12 cellular contexts compared by ENCODE assay signal in genomic region chr7:29145553-29146081, GRCh38. TPM values are rescaled to one million over a fixed set of nuclear protein-coding genes. Genes with fewer than 3 reads are reported as not detected.
A peak's percentile ranks its signal among the peaks of the same experiment; 100 is the strongest.
DNase-seq lines count a peak whose midpoint lies in the region; ATAC-seq, FAIRE-seq and TF ChIP-seq lines count a peak whose summit lies in the region.
"Had no signal": no experiment of that assay in that cellular context is flagged by ENCODE, and none has a peak within 500 bp of the region (broad histone marks: within the 10 kb centered on the region; RNA-seq: fewer than 3 reads in every experiment).

No MANE protein-coding gene starts in this region.

- TF ChIP-seq POLR2A in gastrocnemius medialis (IDR thresholded peaks at IDR 0.05) = no peak

- H3K23ac ChIP-seq in H9 (ENCODE audit: insufficient read length, low read depth, low read length) = no peak overlapping the region

- no peak overlapping the region for H2AK5ac ChIP-seq in H9 (ENCODE audit: insufficient read length, low read length)

- intact Hi-C loops in gastrocnemius medialis (cut with DNase I; ENCODE audit: low total_unique reads) = no loop called here

- H3K36me3 Mint-ChIP-seq in H9 (ENCODE audit: insufficient read depth in 1 of 3, low read depth in 3 of 3) = no peaks in the 10 kb centered on the region
- no peaks in the 10 kb centered on the region for H3K36me3 Mint-ChIP-seq in activated naive CD8-positive, alpha-beta T cell treated with anti-CD3 and anti-CD28 coated beads, Interleukin-2, amount 50 U/mL, for 24 hours (ENCODE audit: low read depth)
- H3K36me3 Mint-ChIP-seq in activated naive CD8-positive, alpha-beta T cell treated with anti-CD3 and anti-CD28 coated beads for 36 hours = no peaks in the 10 kb centered on the region
- H3K36me3 Mint-ChIP-seq: naive B cell had no signal

- in situ Hi-C loops in gastrocnemius medialis (cut with MboI; ENCODE audit: low sequenced_read_pairs in 4 of 4) = no loop called here

- H3K27me3 Mint-ChIP-seq in H9 (ENCODE audit: low read depth) = peaks cover 32% of the 10 kb centered on the region
- H3K27me3 Mint-ChIP-seq in activated naive CD8-positive, alpha-beta T cell treated with anti-CD3 and anti-CD28 coated beads, Interleukin-2, amount 50 U/mL, for 24 hours = peaks cover 49% of the 10 kb centered on the region
- peaks cover 49% of the 10 kb centered on the region for H3K27me3 Mint-ChIP-seq in activated naive CD8-positive, alpha-beta T cell treated with anti-CD3 and anti-CD28 coated beads for 36 hours

- H3K9ac ChIP-seq in H9 (ENCODE audit: extremely low read depth, insufficient read length, low read length) (peak overlapping the region; percentile 51), adipocyte (ENCODE audit: low read length) (peak overlapping the region; percentile 34), keratinocyte (ENCODE audit: control insufficient read depth, extremely low read depth, insufficient read depth, low read length) (no peak overlapping the region)

- FAIRE-seq in keratinocyte (lab: Jason Lieb, UNC) = no peak

- H4K91ac ChIP-seq in H9 (ENCODE audit: insufficient read length, low read depth, low read length) = no peak overlapping the region

- WGBS in H9 (ENCODE audit: extremely low coverage, insufficient read length, low lambda C conversion rate) = no CpG with 5 or more reads among the region's 9 CpGs

- peaks cover 19 to 23% of the 10 kb centered on the region in 2 experiments for H3K4me1 Mint-ChIP-seq in H9
- no peaks in the 10 kb centered on the region for H3K4me1 Mint-ChIP-seq in activated naive CD8-positive, alpha-beta T cell treated with anti-CD3 and anti-CD28 coated beads, Interleukin-2, amount 50 U/mL, for 24 hours
- H3K4me1 Mint-ChIP-seq in activated naive CD8-positive, alpha-beta T cell treated with anti-CD3 and anti-CD28 coated beads for 36 hours = peaks cover 5% of the 10 kb centered on the region

- H3K4me1 ChIP-seq in H9 (ENCODE audit: insufficient read depth, low read length) (no peaks in the 10 kb centered on the region), adipocyte (ENCODE audit: control insufficient read depth, insufficient read depth, low read length) (peaks cover 22% of the 10 kb centered on the region), keratinocyte (ENCODE audit: control insufficient read depth, extremely low read depth, insufficient read depth, low read length) (peaks cover 17% of the 10 kb centered on the region), gastrocnemius medialis (peaks cover 13% of the 10 kb centered on the region in 2 donors)

- no peak overlapping the region for H4K5ac ChIP-seq in H9 (ENCODE audit: insufficient read length, low read depth, low read length)

- no peak overlapping the region for H2BK120ac ChIP-seq in H9 (ENCODE audit: low read depth, low read length, poor library complexity, severe bottlenecking)

- no peaks in the 10 kb centered on the region; the same call in 1 of the 2 replicates for H3K27me3 ChIP-seq in H9 (ENCODE audit: insufficient read depth, low read length)
- peaks cover 47% of the 10 kb centered on the region for H3K27me3 ChIP-seq in adipocyte (replicated peaks; ENCODE audit: control insufficient read depth, insufficient read depth, low read length)
- peaks cover 17% of the 10 kb centered on the region for H3K27me3 ChIP-seq in keratinocyte (ENCODE audit: control insufficient read depth, extremely low read depth, insufficient read depth, low read length)
- no peaks in the 10 kb centered on the region for H3K27me3 ChIP-seq in gastrocnemius medialis

- H3K9me3 ChIP-seq in H9 (ENCODE audit: control insufficient read depth, low read depth, low read length) = no peaks in the 10 kb centered on the region
- peaks cover 3% of the 10 kb centered on the region for H3K9me3 ChIP-seq in adipocyte (ENCODE audit: control insufficient read depth, low read length)
- H3K9me3 ChIP-seq in keratinocyte (ENCODE audit: control insufficient read depth, low read depth, low read length) = no peaks in the 10 kb centered on the region
- no peaks in the 10 kb centered on the region for H3K9me3 ChIP-seq in gastrocnemius medialis

- H3K27ac Mint-ChIP-seq in H9 = no peak overlapping the region
- H3K27ac Mint-ChIP-seq in activated naive CD8-positive, alpha-beta T cell treated with anti-CD3 and anti-CD28 coated beads, Interleukin-2, amount 50 U/mL, for 24 hours = no peak overlapping the region
- no peak overlapping the region for H3K27ac Mint-ChIP-seq in activated naive CD8-positive, alpha-beta T cell treated with anti-CD3 and anti-CD28 coated beads for 36 hours
- H3K27ac Mint-ChIP-seq: naive B cell had no signal

- H3K9me1 ChIP-seq in keratinocyte (ENCODE audit: control insufficient read depth, extremely low read depth, insufficient read depth, low read length) = no peaks in the 10 kb centered on the region

- H3K4me3 Mint-ChIP-seq in H9 = peak overlapping the region; percentile 89 to 95
- H3K4me3 Mint-ChIP-seq in activated naive CD8-positive, alpha-beta T cell treated with anti-CD3 and anti-CD28 coated beads, Interleukin-2, amount 50 U/mL, for 24 hours = no peak overlapping the region
- H3K4me3 Mint-ChIP-seq in activated naive CD8-positive, alpha-beta T cell treated with anti-CD3 and anti-CD28 coated beads for 36 hours = no peak overlapping the region
- H3K4me3 Mint-ChIP-seq: naive B cell had no signal

- TF ChIP-seq CTCF in H9 (conservative IDR thresholded peaks at IDR 0.05) = no peak
- TF ChIP-seq CTCF in keratinocyte (optimal IDR thresholded peaks at IDR 0.05 in 1 of 3, IDR thresholded peaks at IDR 0.05 in 1 of 3, conservative IDR thresholded peaks at IDR 0.05 in 1 of 3; ENCODE audit: extremely low read depth in 1 of 3, insufficient read depth in 2 of 3, low read length in 3 of 3) = no peak
- no peak for TF ChIP-seq CTCF in gastrocnemius medialis (IDR thresholded peaks at IDR 0.05 in 4 of 5, conservative IDR thresholded peaks at IDR 0.05 in 1 of 5)

- no peak overlapping the region for H3K18ac ChIP-seq in H9 (ENCODE audit: insufficient read length, low read depth, low read length)

- H2BK12ac ChIP-seq in H9 (ENCODE audit: insufficient read length, low read depth, low read length) = no peak overlapping the region

- no peaks in the 10 kb centered on the region for H3K9me3 Mint-ChIP-seq in H9
- H3K9me3 Mint-ChIP-seq in activated naive CD8-positive, alpha-beta T cell treated with anti-CD3 and anti-CD28 coated beads, Interleukin-2, amount 50 U/mL, for 24 hours = no peaks in the 10 kb centered on the region
- no peaks in the 10 kb centered on the region for H3K9me3 Mint-ChIP-seq in activated naive CD8-positive, alpha-beta T cell treated with anti-CD3 and anti-CD28 coated beads for 36 hours

- dilution Hi-C loops in keratinocyte (cut with MboI; ENCODE audit: extremely low pct_ligation_motif_present, low sequenced_read_pairs) = no loop called here

- H3K79me2 ChIP-seq in H9 (ENCODE audit: insufficient read depth, low read length) (no peaks in the 10 kb centered on the region; the same call in 1 of the 2 replicates), keratinocyte (ENCODE audit: control insufficient read depth, insufficient read depth, low read length) (no peaks in the 10 kb centered on the region)

- H4K8ac ChIP-seq in H9 (replicated peaks; ENCODE audit: insufficient read length, low read depth, low read length) = no peak overlapping the region

- H3K23me2 ChIP-seq in H9 (ENCODE audit: insufficient read length, low read depth, low read length, poor library complexity, severe bottlenecking) = peaks cover 11% of the 10 kb centered on the region

- H3K4me3 ChIP-seq in adipocyte (ENCODE audit: low read length) (peak overlapping the region; percentile 74), keratinocyte (ENCODE audit: control insufficient read depth in 2 of 3, extremely low read depth in 1 of 3, insufficient read depth in 2 of 3, low read depth in 1 of 3, low read length in 3 of 3) (peak overlapping the region; percentile 33 to 72 (median 61)), gastrocnemius medialis (peak overlapping the region; percentile 53 to 71 (median 56))

- H3K56ac ChIP-seq in H9 (ENCODE audit: insufficient read length, low read depth, low read length) = no peak overlapping the region

- no peak overlapping the region for H3K27ac ChIP-seq in H9 (ENCODE audit: insufficient read length, low read depth, low read length)
- no peak overlapping the region for H3K27ac ChIP-seq in keratinocyte (ENCODE audit: control insufficient read depth, insufficient read depth, low read length)
- H3K27ac ChIP-seq in gastrocnemius medialis = peak overlapping the region; percentile 8 to 72 (median 70)

- no peak overlapping the region for H2BK20ac ChIP-seq in H9 (ENCODE audit: low read depth, low read length, poor library complexity, severe bottlenecking)

- H2BK5ac ChIP-seq in H9 (ENCODE audit: insufficient read length, low read length) = no peak overlapping the region

- no peak overlapping the region for H2BK15ac ChIP-seq in H9 (ENCODE audit: low read depth, low read length)

- DNase-seq in H9 (no peak), adipocyte (ENCODE audit: low read depth) (no peak), keratinocyte (ENCODE audit: low read depth, low spot score) (no peak), gastrocnemius medialis (no peak), foreskin melanocyte (no peak), NOMO-1 treated with DMSO at 0.1 percent for 48 hours (lab: John Stamatoyannopoulos, UW; ENCODE audit: unreplicated experiment) (no peak)
- no peak for DNase-seq in activated naive CD8-positive, alpha-beta T cell treated with anti-CD3 and anti-CD28 coated beads, Interleukin-2, amount 50 U/mL, for 24 hours
- DNase-seq in activated naive CD8-positive, alpha-beta T cell treated with anti-CD3 and anti-CD28 coated beads for 36 hours = no peak
- DNase-seq: HCEC 1CT, naive B cell, NCI-H510A treated with DMSO at 0.1 percent for 48 hours had no signal

- H2AFZ ChIP-seq in H9 (ENCODE audit: low read length) = peak overlapping the region; percentile 40
- peak overlapping the region; percentile 77 for H2AFZ ChIP-seq in keratinocyte (ENCODE audit: control insufficient read depth, low read length)

- H3K4me2 ChIP-seq in H9 (ENCODE audit: insufficient read depth, insufficient read length, low read length) (peak overlapping the region; percentile 74), keratinocyte (ENCODE audit: control insufficient read depth, extremely low read depth, insufficient read depth, low read depth, low read length) (peak overlapping the region; percentile 91)

- no peak overlapping the region for H3K14ac ChIP-seq in H9 (ENCODE audit: insufficient read depth, low read length)

- no peaks in the 10 kb centered on the region for H3K36me3 ChIP-seq in adipocyte (ENCODE audit: control insufficient read depth, insufficient read depth, low read length, severe bottlenecking)
- H3K36me3 ChIP-seq in keratinocyte (ENCODE audit: control insufficient read depth in 2 of 2, extremely low read depth in 1 of 2, insufficient read depth in 2 of 2, low read length in 2 of 2) = no peaks in the 10 kb centered on the region
- no peaks in the 10 kb centered on the region for H3K36me3 ChIP-seq in gastrocnemius medialis

- no peak overlapping the region for H3T11ph ChIP-seq in H9 (ENCODE audit: low read length)

- ATAC-seq in gastrocnemius medialis = no peak
- ATAC-seq in activated naive CD8-positive, alpha-beta T cell treated with anti-CD3 and anti-CD28 coated beads, Interleukin-2, amount 50 U/mL, for 24 hours = no peak

- H4K20me1 ChIP-seq in H9 (ENCODE audit: control insufficient read depth, insufficient read depth, insufficient read length) (no peaks in the 10 kb centered on the region), keratinocyte (ENCODE audit: control insufficient read depth, extremely low read depth, insufficient read depth, low read length) (no peaks in the 10 kb centered on the region)

- H3K79me1 ChIP-seq in H9 (ENCODE audit: insufficient read depth, low read depth, low read length, poor library complexity, severe bottlenecking) = no peaks in the 10 kb centered on the region

- H3K4ac ChIP-seq in H9 (ENCODE audit: low read depth, low read length) = no peak overlapping the region

RNA-seq across cellular contexts. Expression of gene CPVL, which starts 0.7 kb away (rescaled TPM):
- total RNA-seq in H9 (2021) (26.9 and 28.0 TPM in 2 replicates), gastrocnemius medialis (10 to 100 TPM in 1 of 4 donors, 1 to 10 TPM in 3; 5.6 to 11.8 (median 6.2) TPM)
- 2.4 to 9.8 TPM (median 7.8 TPM) in 3 replicates for polyA plus RNA-seq in keratinocyte
- 2.7 TPM for polyA plus RNA-seq in keratinocyte (2011; ENCODE audit: low read depth)
- 2.1 and 3.4 TPM in 2 replicates for polyA plus RNA-seq in keratinocyte (2011; cell fraction: cytosol; rRNA removed)
- 5.1 and 5.6 TPM in 2 replicates for polyA plus RNA-seq in keratinocyte (2011; cell fraction: nucleus; rRNA removed)
- 1.1 and 2.9 TPM in 2 replicates for polyA plus RNA-seq in keratinocyte (2012; ENCODE audit: low replicate concordance)
- polyA minus RNA-seq in keratinocyte = 0.72 to 11.0 TPM (median 7.6 TPM) in 3 replicates
- polyA minus RNA-seq in keratinocyte (2011; cell fraction: cytosol; rRNA and poly(A)+ RNA removed) = 4.8 TPM
- polyA minus RNA-seq in keratinocyte (2011; cell fraction: nucleus; rRNA and poly(A)+ RNA removed) = 2.7 and 7.0 TPM in 2 replicates
- total RNA-seq in activated naive CD8-positive, alpha-beta T cell treated with anti-CD3 and anti-CD28 coated beads for 36 hours = not detected
- polyA plus RNA-seq: fibroblast of lung had no signal

RNA-seq across cellular contexts. Expression of gene CHN2, which starts 49.0 kb away (rescaled TPM):
- total RNA-seq in H9 (2021) (3.3 and 3.7 TPM in 2 replicates), gastrocnemius medialis (10 to 100 TPM in 2 of 4 donors, 1 to 10 TPM in 2; 5.9 to 11.3 (median 8.2) TPM)
- polyA plus RNA-seq in keratinocyte = 1.3 to 1.8 TPM (median 1.6 TPM) in 3 replicates
- 1.4 TPM for polyA plus RNA-seq in keratinocyte (2011; ENCODE audit: low read depth)
- 1.4 and 2.4 TPM in 2 replicates for polyA plus RNA-seq in keratinocyte (2011; cell fraction: cytosol; rRNA removed)
- 1.4 and 1.9 TPM in 2 replicates for polyA plus RNA-seq in keratinocyte (2011; cell fraction: nucleus; rRNA removed)
- polyA plus RNA-seq in keratinocyte (2012; ENCODE audit: low replicate concordance) = 0.48 and 0.87 TPM in 2 replicates
- 1.7 to 2.2 TPM in 2 of 3 replicates, not detected in the other for polyA minus RNA-seq in keratinocyte
- 4.6 TPM for polyA minus RNA-seq in keratinocyte (2011; cell fraction: cytosol; rRNA and poly(A)+ RNA removed)
- polyA minus RNA-seq in keratinocyte (2011; cell fraction: nucleus; rRNA and poly(A)+ RNA removed) = 0.74 and 3.1 TPM in 2 replicates
- 1 to 10 TPM in 1 of 2 experiments, under 1 TPM in 1; 0.80 to 1.6 TPM for total RNA-seq in activated naive CD8-positive, alpha-beta T cell treated with anti-CD3 and anti-CD28 coated beads for 36 hours

Comparison
In these comparisons a context has a peak if more than half of its experiments do, and no peak if none do; other contexts are left out.
1. H3K27ac ChIP-seq: peak in gastrocnemius medialis (4 of 4); none in H9 (single experiment) and keratinocyte (single experiment).
2. H3K4me3 Mint-ChIP-seq: peak in H9 (2 of 2); none in activated naive CD8-positive, alpha-beta T cell treated with anti-CD3 and anti-CD28 coated beads, Interleukin-2, amount 50 U/mL, for 24 hours (single experiment) and activated naive CD8-positive, alpha-beta T cell treated with anti-CD3 and anti-CD28 coated beads for 36 hours (single experiment).
3. RNA of gene CPVL, which starts 0.7 kb away (total RNA-seq): 26.9 to 28.0 TPM in H9 and 5.6 to 11.8 TPM in gastrocnemius medialis; not detected in activated naive CD8-positive, alpha-beta T cell treated with anti-CD3 and anti-CD28 coated beads for 36 hours; every median in the first group is over 4 times any median in the second.
4. Peak in every context shown above with its lines, with median percentiles within 50 percentile points of each other: H3K4me3 ChIP-seq.